In genomic region chr14:46344327-46344937, GRCh38 we compare ENCODE assay signal across 9 cellular contexts.
DNase-seq lines count a peak whose midpoint lies in the region; ATAC-seq, FAIRE-seq and TF ChIP-seq lines count a peak whose summit lies in the region.
"Had no signal": no experiment of that assay in that cellular context is flagged by ENCODE, and none has a peak within 500 bp of the region (broad histone marks: within the 10 kb centered on the region; RNA-seq: fewer than 3 reads in every experiment).

No MANE protein-coding gene starts in this region.

- H3K56ac ChIP-seq in H1 (replicated peaks; ENCODE audit: insufficient read length, low read depth, low read length), result no peak overlapping the region

- H3K79me2 ChIP-seq in H1 (ENCODE audit: control insufficient read depth in 1 of 2, insufficient read depth in 2 of 2, low read length in 2 of 2), result no peaks in the 10 kb centered on the region

- CTCF ChIA-PET in H1 (lab: Charles Lee; ENCODE audit: partially characterized antibody), result interaction anchor here (0.7 to 3.4 kb wide), 15 partner anchors 15 to 1227 kb away, joined by 3 to 36 read pairs (median 3); no protein-coding TSS in a partner anchor

- ATAC-seq in HG02798 (IDR thresholded peaks at IDR 0.05; ENCODE audit: poor library complexity, unreplicated experiment) (peak; percentile 68), HG02571 (IDR thresholded peaks at IDR 0.05; ENCODE audit: unreplicated experiment) (no peak), HG03354 (IDR thresholded peaks at IDR 0.05; ENCODE audit: poor library complexity, severe bottlenecking, unreplicated experiment) (no peak)
- peak; percentile 60 to 73 for ATAC-seq in stimulated activated naive B cell treated with anti-CD40 and anti-IgM and Interleukin-4, amounts not matched to agents 10 μg/mL and 1 μg/mL and 100 μg/mL, for 72 hours (replicated peaks)

- no peak overlapping the region for H2BK15ac ChIP-seq in H1 (ENCODE audit: low read length)

- peak; percentile 86 to 90 for TF ChIP-seq RAD21 in H1 (IDR thresholded peaks at IDR 0.05 in 1 of 2, conservative IDR thresholded peaks at IDR 0.05 in 1 of 2; ENCODE audit: low read depth in 2 of 2, low read length in 2 of 2)

- H3K4me1 ChIP-seq in H1 (replicated peaks in 1 of 4; ENCODE audit: control insufficient read depth in 3 of 4, insufficient read depth in 4 of 4, low read length in 3 of 4), result no peaks in the 10 kb centered on the region

- H3K36me3 Mint-ChIP-seq in stimulated activated naive B cell treated with anti-CD40 and anti-IgM and Interleukin-4, amounts not matched to agents 10 μg/mL and 1 μg/mL and 100 μg/mL, for 72 hours, result no peaks in the 10 kb centered on the region

- no peak overlapping the region for H3K4me3 ChIP-seq in H1 (ENCODE audit: extremely low read depth in 1 of 4, insufficient read depth in 2 of 4, low read depth in 3 of 4, low read length in 4 of 4)

- no peak overlapping the region for H2BK120ac ChIP-seq in H1 (replicated peaks; ENCODE audit: low read depth, low read length)

- H4K8ac ChIP-seq in H1 (ENCODE audit: extremely low read depth, insufficient read depth, low read length), result no peak overlapping the region

- no peak overlapping the region for H3K4me3 Mint-ChIP-seq in stimulated activated naive B cell treated with anti-CD40 and anti-IgM and Interleukin-4, amounts not matched to agents 10 μg/mL and 1 μg/mL and 100 μg/mL, for 72 hours
- H3K4me3 Mint-ChIP-seq: activated B cell treated with CpG ODN at 0.5 μM for 24 hours had no signal

- H3K23ac ChIP-seq in H1 (ENCODE audit: insufficient read length), result no peak overlapping the region

- no peaks in the 10 kb centered on the region for H3K4me1 Mint-ChIP-seq in stimulated activated naive B cell treated with anti-CD40 and anti-IgM and Interleukin-4, amounts not matched to agents 10 μg/mL and 1 μg/mL and 100 μg/mL, for 72 hours
- H3K4me1 Mint-ChIP-seq: activated B cell treated with CpG ODN at 0.5 μM for 24 hours had no signal

- no peaks in the 10 kb centered on the region for H4K20me1 ChIP-seq in H1 (replicated peaks in 1 of 2; ENCODE audit: control insufficient read depth in 1 of 2, insufficient read depth in 2 of 2, low read length in 2 of 2)

- H2BK5ac ChIP-seq in H1 (ENCODE audit: low read depth, low read length), result no peak overlapping the region

- FAIRE-seq in H1 (lab: Jason Lieb, UNC), result peak; percentile 74

- no peak overlapping the region for H3K27ac ChIP-seq in H1 (ENCODE audit: low read depth, low read length)

- H3K18ac ChIP-seq in H1 (ENCODE audit: extremely low read depth, low read length), result no peak overlapping the region

- H2BK20ac ChIP-seq in H1 (ENCODE audit: low read length), result no peak overlapping the region

- H3K36me3 ChIP-seq in H1 (ENCODE audit: control insufficient read depth in 2 of 4, insufficient read depth in 4 of 4, low read length in 3 of 4), result no peaks in the 10 kb centered on the region

- H3K9me3 Mint-ChIP-seq in stimulated activated naive B cell treated with anti-CD40 and anti-IgM and Interleukin-4, amounts not matched to agents 10 μg/mL and 1 μg/mL and 100 μg/mL, for 72 hours, result peaks cover 0 to 7% of the 10 kb centered on the region in 2 donors

- H3K9me3 ChIP-seq in H1 (ENCODE audit: insufficient read depth in 2 of 2, low read depth in 1 of 2, low read length in 1 of 2), result no peaks in the 10 kb centered on the region

- H3K14ac ChIP-seq in H1 (ENCODE audit: insufficient read length), result no peak overlapping the region

- TF ChIP-seq CTCF in GM12874 (IDR thresholded peaks at IDR 0.05; ENCODE audit: insufficient read depth, low read depth, low read length) (peak; percentile 33; the same call in 1 of the 2 replicates), H1 (IDR thresholded peaks at IDR 0.05; ENCODE audit: control extremely low read depth in 1 of 3, insufficient read depth in 1 of 3, low read depth in 1 of 3, low read length in 3 of 3) (peak; percentile 17 to 70 (median 67))

- H3K27me3 Mint-ChIP-seq in stimulated activated naive B cell treated with anti-CD40 and anti-IgM and Interleukin-4, amounts not matched to agents 10 μg/mL and 1 μg/mL and 100 μg/mL, for 72 hours, result no peaks in the 10 kb centered on the region
- H3K27me3 Mint-ChIP-seq: activated B cell treated with CpG ODN at 0.5 μM for 24 hours had no signal

- no peak overlapping the region for H2AK5ac ChIP-seq in H1 (ENCODE audit: low read depth, low read length)

- H2BK12ac ChIP-seq in H1 (ENCODE audit: low read depth, low read length), result no peak overlapping the region

- H3K4ac ChIP-seq in H1 (replicated peaks; ENCODE audit: insufficient read length, low read depth, low read length), result no peak overlapping the region

- no peak for TF ChIP-seq EP300 in H1 (IDR thresholded peaks at IDR 0.05; ENCODE audit: borderline replicate concordance in 1 of 2, low read depth in 2 of 2, low read length in 2 of 2)

- H2AFZ ChIP-seq in H1 (ENCODE audit: low read length), result peak overlapping the region; percentile 40; the same call in 1 of the 2 replicates

- DNase-seq in NCI-H524 (lab: John Stamatoyannopoulos, UW) (peak; percentile 28 to 63), H1 (ENCODE audit: low read depth in 1 of 2, low spot score in 2 of 2) (no peak), GF-D8 (lab: John Stamatoyannopoulos, UW) (no peak)
- no peak for DNase-seq in stimulated activated naive B cell treated with anti-CD40 and anti-IgM and Interleukin-4, amounts not matched to agents 10 μg/mL and 1 μg/mL and 100 μg/mL, for 72 hours
- DNase-seq: activated B cell treated with CpG ODN at 0.5 μM for 24 hours had no signal

- H3K23me2 ChIP-seq in H1 (ENCODE audit: low read depth, low read length), result no peaks in the 10 kb centered on the region

- no peaks in the 10 kb centered on the region for H3K27me3 ChIP-seq in H1 (replicated peaks in 1 of 4; ENCODE audit: control insufficient read depth in 3 of 4, extremely low read depth in 1 of 4, insufficient read depth in 3 of 4, low read length in 3 of 4)

- POLR2A ChIA-PET in H1 (lab: Charles Lee; ENCODE audit: partially characterized antibody), result no interaction called here

- no peak overlapping the region for H3K9ac ChIP-seq in H1 (replicated peaks in 1 of 4; ENCODE audit: extremely low read depth in 1 of 4, low read depth in 3 of 4, low read length in 3 of 4)

- no peak overlapping the region for H4K91ac ChIP-seq in H1 (replicated peaks; ENCODE audit: insufficient read length, low read length)

- WGBS in H1 (ENCODE audit: extremely low coverage in 1 of 2, insufficient coverage in 1 of 2, insufficient read length in 1 of 2, insufficient replicate concordance in 2 of 2, low coverage in 1 of 2, low lambda C conversion rate in 2 of 2, missing lambda C conversion rate in 1 of 2), 2 experiments, result 27% methylated on average over 4 of the region's 4 CpGs; no CpG with 5 or more reads in 1 of the 2 experiments

- H4K5ac ChIP-seq in H1 (ENCODE audit: insufficient read length, low read depth, low read length), result no peak overlapping the region

- no peak overlapping the region for H3K4me2 ChIP-seq in H1 (ENCODE audit: insufficient read depth in 1 of 2, low read depth in 2 of 2, low read length in 2 of 2)

- H3K27ac Mint-ChIP-seq in stimulated activated naive B cell treated with anti-CD40 and anti-IgM and Interleukin-4, amounts not matched to agents 10 μg/mL and 1 μg/mL and 100 μg/mL, for 72 hours, result no peak overlapping the region
- H3K27ac Mint-ChIP-seq: activated B cell treated with CpG ODN at 0.5 μM for 24 hours had no signal

- no peaks in the 10 kb centered on the region for H3K79me1 ChIP-seq in H1 (ENCODE audit: low read depth, low read length)

- no peak for TF ChIP-seq POLR2A in H1 (IDR thresholded peaks at IDR 0.05; ENCODE audit: control extremely low read depth in 1 of 2, low read depth in 2 of 2, low read length in 2 of 2)

TF ChIP-seq in H1, 55 proteins besides CTCF, POLR2A, EP300 and RAD21:
- TF ChIP-seq FOSL1 (IDR thresholded peaks at IDR 0.05; ENCODE audit: insufficient read depth, low read depth, low read length) (no peak), RNF2 (IDR thresholded peaks at IDR 0.05; ENCODE audit: borderline replicate concordance, low read depth, low read length, missing control alignments, poor library complexity, severe bottlenecking) (no peak)
TF ChIP-seq in H1: peak in this region for 0.

Comparison
In these comparisons a context has a peak if more than half of its experiments do, and no peak if none do; other contexts are left out.
1. ATAC-seq: peak in HG02798 (single experiment) and stimulated activated naive B cell treated with anti-CD40 and anti-IgM and Interleukin-4, amounts not matched to agents 10 μg/mL and 1 μg/mL and 100 μg/mL, for 72 hours (2 of 2); none in HG02571 (single experiment) and HG03354 (single experiment).
2. DNase-seq: peak in NCI-H524 (2 of 2); none in H1 (0 of 2), stimulated activated naive B cell treated with anti-CD40 and anti-IgM and Interleukin-4, amounts not matched to agents 10 μg/mL and 1 μg/mL and 100 μg/mL, for 72 hours (single experiment) and GF-D8 (single experiment).